In the genomic region with DNA sequence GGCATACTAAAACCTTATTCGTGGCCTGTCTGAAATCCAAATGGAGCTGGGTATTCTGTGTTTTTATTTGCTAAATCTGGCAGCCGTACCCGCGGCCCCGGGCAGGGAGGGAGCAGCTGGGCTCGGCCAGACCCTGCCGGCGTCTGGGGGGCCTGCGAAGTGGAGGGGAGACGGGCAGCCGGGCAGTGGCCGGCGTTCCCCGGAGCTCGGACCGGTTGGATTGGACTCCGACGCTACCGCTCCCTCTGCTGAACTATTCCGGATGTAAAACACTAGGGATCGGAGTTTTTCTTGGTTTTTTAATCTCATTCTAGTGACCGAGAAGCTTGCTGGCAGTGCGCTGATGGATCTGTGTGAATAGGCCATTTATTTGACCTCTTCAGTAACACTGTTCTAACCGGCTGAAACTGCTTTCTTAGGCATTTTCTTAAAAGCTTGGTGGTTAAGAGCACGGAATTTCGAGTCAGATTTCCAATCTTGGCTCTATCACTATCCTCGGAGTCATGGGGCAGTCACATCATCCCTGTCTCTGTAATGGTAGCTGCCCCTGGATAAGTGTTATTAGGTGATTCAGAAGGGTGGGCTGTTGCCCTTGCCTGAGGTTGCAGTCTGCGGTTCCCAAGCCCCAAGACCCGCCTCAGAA, we compare ENCODE assay signal across 8 cellular contexts. TPM values are rescaled to one million over a fixed set of nuclear protein-coding genes. Genes with fewer than 3 reads are reported as not detected.
A peak's percentile ranks its signal among the peaks of the same experiment; 100 is the strongest.
DNase-seq lines count a peak whose midpoint lies in the region; ATAC-seq, FAIRE-seq and TF ChIP-seq lines count a peak whose summit lies in the region.

No MANE protein-coding gene starts in this region.

- H3K4me3 Mint-ChIP-seq in Calu3 (ENCODE audit: low read depth, unreplicated experiment): peak overlapping the region; percentile 96
- H3K4me3 Mint-ChIP-seq in HFFc6: peak overlapping the region; percentile 93
- H3K4me3 Mint-ChIP-seq in naive B cell: peak overlapping the region; percentile 89 to 99 (median 94)

- TF ChIP-seq POLR2A in GM12891 (IDR thresholded peaks at IDR 0.05; ENCODE audit: low read depth, low read length): no peak; the same call in 1 of the 2 replicates

- H3K9me3 Mint-ChIP-seq in Calu3 (ENCODE audit: low read depth, unreplicated experiment) (no peaks in the 10 kb centered on the region), HFFc6 (no peaks in the 10 kb centered on the region), naive B cell (no peaks in the 10 kb centered on the region)

- intact Hi-C loops in Calu3 (cut with micrococcal nuclease; ENCODE audit: unreplicated experiment): no loop called here

- CTCF ChIA-PET in Calu3 (lab: Charles Lee): interaction anchor here (0.8 to 1.4 kb wide), 2 partner anchors 40 to 121 kb away, joined by 3 read pairs; no protein-coding TSS in a partner anchor

- no peak for FAIRE-seq in GM12891 (lab: Jason Lieb, UNC)

- no peaks in the 10 kb centered on the region for H3K27me3 Mint-ChIP-seq in Calu3 (ENCODE audit: unreplicated experiment)
- H3K27me3 Mint-ChIP-seq in HFFc6 (ENCODE audit: insufficient read depth): no peaks in the 10 kb centered on the region
- no peaks in the 10 kb centered on the region for H3K27me3 Mint-ChIP-seq in naive B cell

- no peak for TF ChIP-seq CTCF in Calu3 (IDR thresholded peaks at IDR 0.05; ENCODE audit: unreplicated experiment)
- no peak for TF ChIP-seq CTCF in HFFc6 (IDR thresholded peaks at IDR 0.05)

- DNase-seq in Calu3 (peak; percentile 10), HFFc6 (peak; percentile 49), SW480 (ENCODE audit: low spot score) (peak; percentile 16), naive B cell (no peak), retina (no peak), NCI-H1048 (lab: John Stamatoyannopoulos, UW) (no peak), GM12891 (ENCODE audit: insufficient read length, low spot score) (no peak)

- H3K36me3 Mint-ChIP-seq in Calu3 (ENCODE audit: insufficient read depth, unreplicated experiment): peaks cover 57% of the 10 kb centered on the region
- H3K36me3 Mint-ChIP-seq in HFFc6 (ENCODE audit: low read depth): peaks cover 42% of the 10 kb centered on the region
- H3K36me3 Mint-ChIP-seq in naive B cell: peaks cover 0 to 12% of the 10 kb centered on the region in 2 donors

- BruUV-seq in Calu3 (replicated peaks; lab: Mats Ljungman, UMichigan): TSS peak; percentile 34

- H3K27ac Mint-ChIP-seq in Calu3 (ENCODE audit: unreplicated experiment) (peak overlapping the region; percentile 95), HFFc6 (peak overlapping the region; percentile 98), naive B cell (peak overlapping the region; percentile 93 to 98 (median 95))

- H3K4me1 Mint-ChIP-seq in Calu3 (ENCODE audit: low read depth, unreplicated experiment) (peaks cover 23% of the 10 kb centered on the region), HFFc6 (ENCODE audit: low read depth) (peaks cover 48% of the 10 kb centered on the region), naive B cell (peaks cover 53 to 68% (median 58%) of the 10 kb centered on the region in 3 donors)

- ATAC-seq in esophagus mucosa (peak; percentile 33), naive B cell (ENCODE audit: low read depth in 2 of 2) (peak; percentile 4 to 6)

TF ChIP-seq in GM12891, 5 proteins besides CTCF, POLR2A, EP300 and RAD21:
- TF ChIP-seq SPI1 (IDR thresholded peaks at IDR 0.05; ENCODE audit: low read depth, low read length) (no peak), POU2F2 (IDR thresholded peaks at IDR 0.05; ENCODE audit: low read depth, low read length) (no peak), POLR2AphosphoS5 (IDR thresholded peaks at IDR 0.05; ENCODE audit: low read depth, low read length) (no peak), PAX5 (IDR thresholded peaks at IDR 0.05; ENCODE audit: insufficient read depth, low read length, severe bottlenecking) (no peak), TAF1 (IDR thresholded peaks at IDR 0.05; ENCODE audit: low read depth, low read length) (no peak)

RNA-seq across cellular contexts. Expression of gene UNC50, which starts 0.7 kb away (rescaled TPM):
- total RNA-seq in Calu3 (2022) (30.5 and 33.0 TPM in 2 replicates), esophagus mucosa (22.6 TPM)
- total RNA-seq in HFFc6 (2021; fragmentation: NEBNext Ultra II Directional; extraction: Animal tissue kit (Norgen Biotek cat#: 25700)): 10 to 100 TPM; 38.3 to 43.2 (median 41.6) TPM
- polyA plus RNA-seq in naive B cell (ENCODE audit: low read depth in 6 of 6): 10 to 100 TPM; 36.8 to 71.5 (median 49.7) TPM
- polyA plus RNA-seq in GM12891 (2012; ENCODE audit: low read depth, missing spikeins): 26.4 TPM

RNA-seq across cellular contexts. Expression of gene COA5, which starts 0.8 kb away (rescaled TPM):
- total RNA-seq in Calu3 (2022): 24.9 and 27.8 TPM in 2 replicates
- 10 to 100 TPM; 12.5 to 16.9 (median 15.7) TPM for total RNA-seq in HFFc6 (2021; fragmentation: NEBNext Ultra II Directional; extraction: Animal tissue kit (Norgen Biotek cat#: 25700))
- total RNA-seq in esophagus mucosa: 11.9 TPM
- polyA plus RNA-seq in naive B cell (ENCODE audit: low read depth in 6 of 6): 10 to 100 TPM; 27.4 to 40.5 (median 36.0) TPM
- polyA plus RNA-seq in GM12891 (2012; ENCODE audit: low read depth, missing spikeins): 36.6 TPM

Comparison
In these comparisons a context has a peak if more than half of its experiments do, and no peak if none do; other contexts are left out.
1. DNase-seq: peak in Calu3 (single experiment), HFFc6 (single experiment) and SW480 (single experiment); none in naive B cell (single experiment), retina (single experiment), NCI-H1048 (single experiment) and GM12891 (single experiment).
2. Peak in every context shown above with its lines, with median percentiles within 50 percentile points of each other: H3K27ac Mint-ChIP-seq and H3K4me3 Mint-ChIP-seq.